ENCODE assay signal across 1 cellular context in genomic region chr17:19111111-19111711, GRCh38.
TF ChIP-seq lines count a peak whose summit lies in the region.

No MANE protein-coding gene starts in this region.

TF ChIP-seq in GM12878, 131 proteins besides CTCF, POLR2A, EP300 and RAD21 (continued from another document):
- TF ChIP-seq ZBTB4 (CRISPR knock-in tag; IDR thresholded peaks at IDR 0.05), result peak; percentile 59; the same call in 1 of the 2 replicates
- TF ChIP-seq YY1 (IDR thresholded peaks at IDR 0.05; ENCODE audit: low read depth, low read length), result peak; percentile 78; the same call in 1 of the 2 replicates
- peak; percentile 84; the same call in 1 of the 2 replicates for TF ChIP-seq BACH1 (IDR thresholded peaks at IDR 0.05; ENCODE audit: borderline replicate concordance)
- TF ChIP-seq BHLHE40 (IDR thresholded peaks at IDR 0.05; ENCODE audit: borderline replicate concordance in 1 of 2, low read depth in 2 of 2, low read length in 1 of 2), result peak in 1 of 2 experiments; percentile 37; a peak in 1 of 4 replicates
- 0 out of 2 replicates have a peak, but pooled peaks have one; percentile 22 for TF ChIP-seq ZNF687 (IDR thresholded peaks at IDR 0.05)
- peak in 1 of 2 experiments; percentile 36; a peak in 1 of 4 replicates for TF ChIP-seq IKZF2 (IDR thresholded peaks at IDR 0.05)
- TF ChIP-seq EGR1 (IDR thresholded peaks at IDR 0.05; ENCODE audit: borderline replicate concordance in 1 of 2, low read depth in 2 of 2, low read length in 2 of 2), result peak in 1 of 2 experiments; percentile 46; a peak in 1 of 3 replicates
- peak; percentile 66; the same call in 1 of the 2 replicates for TF ChIP-seq SMARCA5 (IDR thresholded peaks at IDR 0.05)
- 0 out of 2 replicates have a peak, but pooled peaks have one; percentile 0 for TF ChIP-seq JUNB (IDR thresholded peaks at IDR 0.05)
- 0 out of 2 replicates have a peak, but pooled peaks have one; percentile 29 for TF ChIP-seq NKRF (conservative IDR thresholded peaks at IDR 0.05)
- peak; percentile 76 for TF ChIP-seq DPF2 (IDR thresholded peaks at IDR 0.05)
- peak; percentile 48; the same call in 1 of the 2 replicates for TF ChIP-seq RB1 (IDR thresholded peaks at IDR 0.05; ENCODE audit: borderline replicate concordance)
- peak; percentile 64 for TF ChIP-seq IKZF1 (conservative IDR thresholded peaks at IDR 0.05)
TF ChIP-seq in GM12878: peak in this region for 14; not testable (repeated sequence) for 117.
